Comparison of ENCODE assay signal across 9 cellular contexts in the genomic region with DNA sequence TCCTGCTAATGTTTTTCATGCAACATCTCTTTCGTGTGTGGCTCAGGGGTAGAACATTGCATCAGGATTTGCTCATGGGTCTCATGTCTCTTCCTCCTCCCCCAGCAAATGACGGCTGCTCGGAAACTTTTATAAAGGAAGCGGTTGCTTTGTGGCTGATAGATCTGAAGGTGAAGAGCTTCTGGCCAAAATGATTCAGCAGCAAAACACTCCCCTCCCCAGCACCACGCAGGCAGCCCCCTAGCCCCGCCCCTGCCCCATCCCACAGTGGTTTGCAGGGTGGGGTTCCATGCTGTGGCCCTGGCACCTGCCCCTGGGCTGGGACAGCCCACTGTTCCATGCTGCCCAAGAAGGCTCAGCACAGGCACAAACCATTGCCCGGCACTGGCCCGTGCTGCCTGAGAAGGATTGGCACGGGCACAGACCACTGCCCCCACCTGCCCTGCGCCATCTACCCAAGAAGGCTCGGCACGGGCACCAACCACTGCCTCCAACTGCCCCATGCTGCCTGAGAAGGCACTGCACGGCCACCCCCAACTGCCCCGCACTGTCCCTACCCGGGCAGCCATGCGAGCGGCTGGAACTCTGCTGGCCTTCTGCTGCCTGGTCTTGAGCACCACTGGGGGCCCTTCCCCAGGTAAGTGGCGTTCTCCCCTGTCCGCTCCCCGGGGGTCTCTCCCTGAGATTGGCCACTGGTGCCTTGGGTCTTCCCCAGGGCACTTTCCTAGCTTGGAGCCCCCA. TPM values are rescaled to one million over a fixed set of nuclear protein-coding genes. Genes with fewer than 3 reads are reported as not detected.
DNase-seq lines count a peak whose midpoint lies in the region; ATAC-seq and TF ChIP-seq lines count a peak whose summit lies in the region.
"Had no signal": no experiment of that assay in that cellular context is flagged by ENCODE, and none has a peak within 500 bp of the region (broad histone marks: within the 10 kb centered on the region; RNA-seq: fewer than 3 reads in every experiment).

A gene with protein sequence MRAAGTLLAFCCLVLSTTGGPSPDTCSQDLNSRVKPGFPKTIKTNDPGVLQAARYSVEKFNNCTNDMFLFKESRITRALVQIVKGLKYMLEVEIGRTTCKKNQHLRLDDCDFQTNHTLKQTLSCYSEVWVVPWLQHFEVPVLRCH (plus strand): TSS at position 331 of the 741 bp plus-strand sequence. CDS start 237 bp downstream, at position 568.

- 84% methylated on average over 5 of the region's 20 CpGs for WGBS in suprapubic skin

- no peaks in the 10 kb centered on the region for H4K20me1 ChIP-seq in PC-3 (ENCODE audit: low read length)

- H3F3A ChIP-seq in PC-3 (ENCODE audit: low read length, unreplicated experiment): no peaks in the 10 kb centered on the region

- H3K36me3 ChIP-seq in PC-3 (ENCODE audit: low read depth, low read length) (no peaks in the 10 kb centered on the region), muscle layer of duodenum (ENCODE audit: control insufficient read depth in 1 of 2, insufficient read depth in 2 of 2, low read length in 2 of 2) (no peaks in the 10 kb centered on the region), suprapubic skin (no peaks in the 10 kb centered on the region)

- peaks cover 29% of the 10 kb centered on the region for H3K4me1 Mint-ChIP-seq in activated T-helper 17 cell treated with anti-CD3 and anti-CD28 coated beads, Interleukin-2, amount 50 U/mL, for 72 hours

- H3K79me2 ChIP-seq in PC-3 (ENCODE audit: low read length): no peaks in the 10 kb centered on the region

- no peak for TF ChIP-seq POLR2A in suprapubic skin (IDR thresholded peaks at IDR 0.05)

- no peak within 1 kb of the TSS for H2AFZ ChIP-seq in PC-3 (ENCODE audit: low read length)

- peaks cover 6% of the 10 kb centered on the region for H3K9me3 Mint-ChIP-seq in activated T-helper 17 cell treated with anti-CD3 and anti-CD28 coated beads, Interleukin-2, amount 50 U/mL, for 72 hours

- H3K9me3 ChIP-seq in PC-3 (ENCODE audit: low read length) (no peaks in the 10 kb centered on the region), muscle layer of duodenum (ENCODE audit: control insufficient read depth in 1 of 2, low read length in 2 of 2) (peaks cover 0 to 2% of the 10 kb centered on the region in 2 donors), suprapubic skin (no peaks in the 10 kb centered on the region)

- intact Hi-C loops in PC-3 (cut with micrococcal nuclease): no loop called here

- H3K4me1 ChIP-seq in PC-3 (ENCODE audit: insufficient read depth, low read length) (no peaks in the 10 kb centered on the region), muscle layer of duodenum (ENCODE audit: control insufficient read depth in 1 of 2, insufficient read depth in 2 of 2, low read length in 2 of 2) (peaks cover 0 to 2% of the 10 kb centered on the region in 2 donors), suprapubic skin (no peaks in the 10 kb centered on the region)

- H3K9me2 ChIP-seq in PC-3 (replicated peaks; ENCODE audit: low read length): no peaks in the 10 kb centered on the region

- H3K4me3 ChIP-seq in PC-3 (ENCODE audit: low read length): no peak within 1 kb of the TSS
- H3K4me3 ChIP-seq in muscle layer of duodenum (ENCODE audit: low read depth in 1 of 2, low read length in 2 of 2): peak within 1 kb of the TSS; percentile 11 to 33
- peak within 1 kb of the TSS; percentile 17 for H3K4me3 ChIP-seq in suprapubic skin

- BruUV-seq in PC-3 (replicated peaks; lab: Mats Ljungman, UMichigan): no TSS peak

- no peak within 1 kb of the TSS for H3K4me2 ChIP-seq in PC-3 (ENCODE audit: low read length)

- ATAC-seq in GM19351 (IDR thresholded peaks at IDR 0.05; ENCODE audit: unreplicated experiment) (peak; percentile 83), PC-3 (no peak), HG02885 (IDR thresholded peaks at IDR 0.05; ENCODE audit: poor library complexity, unreplicated experiment) (no peak), HG03342 (IDR thresholded peaks at IDR 0.05; ENCODE audit: unreplicated experiment) (no peak)
- ATAC-seq in activated T-helper 17 cell treated with anti-CD3 and anti-CD28 coated beads, Interleukin-2, amount 50 U/mL, for 72 hours (replicated peaks): peak; percentile 92

- CTCF ChIA-PET in PC-3 (lab: Charles Lee): no interaction called here

- DNase-seq in PC-3: peak; percentile 38
- DNase-seq in suprapubic skin (ENCODE audit: low spot score in 2 of 2): peak in 1 of 2 donors; percentile 80
- DNase-seq in SHP77 treated with DMSO at 0.1 percent for 48 hours (lab: John Stamatoyannopoulos, UW): no peak

- TF ChIP-seq EP300 in suprapubic skin (IDR thresholded peaks at IDR 0.05): no peak

- H3K27me3 ChIP-seq in PC-3 (ENCODE audit: low read length): no peaks in the 10 kb centered on the region
- H3K27me3 ChIP-seq in muscle layer of duodenum (ENCODE audit: low read depth, low read length): no peaks in the 10 kb centered on the region
- H3K27me3 ChIP-seq in suprapubic skin: peaks cover 5% of the 10 kb centered on the region

- no peak within 1 kb of the TSS for H3K9ac ChIP-seq in PC-3 (ENCODE audit: low read length)

- POLR2A ChIA-PET in PC-3 (lab: Charles Lee; ENCODE audit: unreplicated experiment): no interaction called here

- H3K27ac ChIP-seq in PC-3 (ENCODE audit: low read length) (no peak within 1 kb of the TSS), muscle layer of duodenum (ENCODE audit: low read length) (peak within 1 kb of the TSS; percentile 23), suprapubic skin (peak within 1 kb of the TSS; percentile 41)

- peaks cover 15% of the 10 kb centered on the region for H3K36me3 Mint-ChIP-seq in activated T-helper 17 cell treated with anti-CD3 and anti-CD28 coated beads, Interleukin-2, amount 50 U/mL, for 72 hours (ENCODE audit: low read depth)

- H3K27me3 Mint-ChIP-seq in activated T-helper 17 cell treated with anti-CD3 and anti-CD28 coated beads, Interleukin-2, amount 50 U/mL, for 72 hours: no peaks in the 10 kb centered on the region

- TF ChIP-seq CTCF in PC-3 (conservative IDR thresholded peaks at IDR 0.05; ENCODE audit: low read depth, low read length): no peak
- TF ChIP-seq CTCF in suprapubic skin (IDR thresholded peaks at IDR 0.05): no peak

- peak within 1 kb of the TSS; percentile 95 for H3K27ac Mint-ChIP-seq in activated T-helper 17 cell treated with anti-CD3 and anti-CD28 coated beads, Interleukin-2, amount 50 U/mL, for 72 hours

- peak within 1 kb of the TSS; percentile 85 for H3K4me3 Mint-ChIP-seq in activated T-helper 17 cell treated with anti-CD3 and anti-CD28 coated beads, Interleukin-2, amount 50 U/mL, for 72 hours

RNA-seq across cellular contexts. Expression of the gene that starts here (rescaled TPM):
- total RNA-seq in PC-3 (2014; rRNA removed): not detected in 2 replicates
- 10 to 100 TPM; 38.2 to 41.7 TPM for total RNA-seq in activated T-helper 17 cell treated with anti-CD3 and anti-CD28 coated beads, Interleukin-2, amount 50 U/mL, for 72 hours
- total RNA-seq in suprapubic skin: 1 to 10 TPM in 2 of 4 donors, under 1 TPM in 1, not detected in 1; 0.97 to 4.1 (median 2.7) TPM
- total RNA-seq: endothelial cell of umbilical vein had no signal

Comparison
In these comparisons a context has a peak if more than half of its experiments do, and no peak if none do; other contexts are left out.
1. RNA of the gene that starts here (total RNA-seq): 38.2 to 41.7 TPM in activated T-helper 17 cell treated with anti-CD3 and anti-CD28 coated beads, Interleukin-2, amount 50 U/mL, for 72 hours; 0.97 to 4.1 TPM in suprapubic skin and not detected in PC-3; every median in the first group is over 4 times any median in the second.
2. Peak in DNase-seq in PC-3; RNA of the gene not detected or under 1 TPM.
3. ATAC-seq: peak in GM19351 (single experiment) and activated T-helper 17 cell treated with anti-CD3 and anti-CD28 coated beads, Interleukin-2, amount 50 U/mL, for 72 hours (single experiment); none in PC-3 (single experiment), HG02885 (single experiment) and HG03342 (single experiment).